ENCODE assay signal across 7 cellular contexts in the genomic region with DNA sequence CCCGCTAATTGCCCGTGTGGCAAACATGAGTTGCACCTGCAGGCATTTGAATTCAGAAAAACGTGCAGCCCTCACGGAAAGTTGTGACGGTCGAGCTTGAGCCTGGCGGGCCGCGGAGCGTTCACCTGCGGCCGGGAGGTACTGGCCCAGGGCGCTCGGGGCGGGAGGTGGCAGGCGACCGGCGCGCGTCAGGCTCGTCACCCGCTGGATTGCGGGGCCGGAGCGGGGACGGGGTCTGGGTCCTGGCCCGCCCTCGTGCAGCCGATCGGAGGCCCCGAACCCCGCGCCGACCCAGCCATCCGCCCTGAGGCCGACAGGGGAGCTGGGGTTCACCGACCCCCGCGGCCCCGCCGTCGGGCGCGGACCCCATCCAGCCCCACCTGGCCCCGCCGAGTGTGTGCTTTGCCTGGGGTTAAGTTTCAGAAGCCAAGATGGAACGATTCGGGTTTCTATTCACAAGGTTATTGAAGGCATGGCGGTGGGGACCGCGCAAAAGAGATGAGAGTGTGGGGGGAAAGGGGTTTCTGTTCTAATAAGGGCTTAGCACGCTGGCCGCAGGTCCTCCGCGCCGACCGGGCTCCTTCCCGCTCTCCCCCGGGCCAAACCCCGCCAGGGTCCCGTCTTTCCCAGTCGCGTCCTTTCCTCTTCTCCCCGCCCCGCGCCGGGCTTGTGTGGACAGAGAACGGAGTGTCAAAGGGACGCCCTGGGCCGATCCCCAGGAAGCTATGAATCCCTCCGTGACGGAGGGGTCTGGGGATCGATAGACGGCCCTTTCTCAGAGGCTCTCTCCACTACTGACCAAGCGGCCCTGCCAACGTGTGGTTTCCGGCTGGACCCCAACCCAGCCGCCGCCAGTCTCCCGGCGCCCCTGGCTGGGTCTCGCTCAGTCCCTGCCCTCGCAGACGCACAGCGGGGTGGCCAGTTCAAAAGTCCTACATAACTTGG. TPM values are rescaled to one million over a fixed set of nuclear protein-coding genes. Genes with fewer than 3 reads are reported as not detected.
A peak's percentile ranks its signal among the peaks of the same experiment; 100 is the strongest.
DNase-seq lines count a peak whose midpoint lies in the region; ATAC-seq lines count a peak whose summit lies in the region.

No MANE protein-coding gene starts in this region.

- H3K36me3 ChIP-seq in H7 (replicated peaks; ENCODE audit: control insufficient read depth, insufficient read depth, low read length): no peaks in the 10 kb centered on the region; the same call in 1 of the 2 replicates

- intact Hi-C loops in left ventricle myocardium superior (cut with micrococcal nuclease): no loop called here
- intact Hi-C loops in posterior vena cava (cut with DNase I): no loop called here

- ATAC-seq in left ventricle myocardium superior: peak; percentile 10
- ATAC-seq in HG03342 (IDR thresholded peaks at IDR 0.05; ENCODE audit: unreplicated experiment): no peak
- no peak for ATAC-seq in GM19452 (IDR thresholded peaks at IDR 0.05; ENCODE audit: unreplicated experiment)

- peaks cover 14% of the 10 kb centered on the region for H3K27me3 ChIP-seq in H7 (ENCODE audit: control insufficient read depth, insufficient read depth, low read length)

- peak overlapping the region; percentile 84 for H3K4me3 ChIP-seq in H7 (ENCODE audit: insufficient read depth, low read depth, low read length)

- no peaks in the 10 kb centered on the region for H3K9me3 Mint-ChIP-seq in activated naive CD8-positive, alpha-beta T cell treated with anti-CD3 and anti-CD28 coated beads for 36 hours

- no peaks in the 10 kb centered on the region for H3K36me3 Mint-ChIP-seq in activated naive CD8-positive, alpha-beta T cell treated with anti-CD3 and anti-CD28 coated beads for 36 hours

- peak; percentile 69 for DNase-seq in H7
- peak; percentile 86 for DNase-seq in NCI-H774 (lab: John Stamatoyannopoulos, UW)
- DNase-seq in activated naive CD8-positive, alpha-beta T cell treated with anti-CD3 and anti-CD28 coated beads for 36 hours: peak; percentile 31
- peak; percentile 70 for DNase-seq in left ventricle myocardium superior
- DNase-seq in posterior vena cava (ENCODE audit: low spot score): peak; percentile 85

- peaks cover 42% of the 10 kb centered on the region for H3K4me1 Mint-ChIP-seq in activated naive CD8-positive, alpha-beta T cell treated with anti-CD3 and anti-CD28 coated beads for 36 hours

- H3K4me3 Mint-ChIP-seq in activated naive CD8-positive, alpha-beta T cell treated with anti-CD3 and anti-CD28 coated beads for 36 hours: peak overlapping the region; percentile 85

- no peak overlapping the region for H3K27ac Mint-ChIP-seq in activated naive CD8-positive, alpha-beta T cell treated with anti-CD3 and anti-CD28 coated beads for 36 hours

- peaks cover 71% of the 10 kb centered on the region for H3K27me3 Mint-ChIP-seq in activated naive CD8-positive, alpha-beta T cell treated with anti-CD3 and anti-CD28 coated beads for 36 hours

RNA-seq across cellular contexts. Expression of gene HEY2, which starts 1.6 kb away (rescaled TPM):
- total RNA-seq in H7 (2014; rRNA removed; shearing (Covaris generic)): 19.3 and 30.4 TPM in 2 replicates
- total RNA-seq in activated naive CD8-positive, alpha-beta T cell treated with anti-CD3 and anti-CD28 coated beads for 36 hours: not detected
- total RNA-seq in left ventricle myocardium superior (66.8 TPM), posterior vena cava (10 to 100 TPM in 1 of 2 donors, 1 to 10 TPM in 1; 9.2 to 11.3 TPM)

RNA-seq across cellular contexts. Expression of gene NCOA7, which starts 42.9 kb away (rescaled TPM):
- 3.0 and 4.1 TPM in 2 replicates for total RNA-seq in H7 (2014; rRNA removed; shearing (Covaris generic))
- total RNA-seq in activated naive CD8-positive, alpha-beta T cell treated with anti-CD3 and anti-CD28 coated beads for 36 hours: 10 to 100 TPM; 73.7 to 76.4 TPM
- 10.2 TPM for total RNA-seq in left ventricle myocardium superior
- 10 to 100 TPM; 41.5 to 43.3 TPM for total RNA-seq in posterior vena cava

Comparison
In these comparisons a context has a peak if more than half of its experiments do, and no peak if none do; other contexts are left out.
1. DNase-seq: peak in every context shown above with its lines; median percentile 86 in NCI-H774; 85 in posterior vena cava; 70 in left ventricle myocardium superior; 69 in H7; 31 in activated naive CD8-positive, alpha-beta T cell treated with anti-CD3 and anti-CD28 coated beads for 36 hours.
2. RNA of gene HEY2, which starts 1.6 kb away (total RNA-seq): 66.8 TPM in left ventricle myocardium superior (single experiment), 19.3 to 30.4 TPM in H7 and 9.2 to 11.3 TPM in posterior vena cava; not detected in activated naive CD8-positive, alpha-beta T cell treated with anti-CD3 and anti-CD28 coated beads for 36 hours; every median in the first group is over 4 times any median in the second.